Comparison of ENCODE assay signal across 4 cellular contexts in genomic region chr6:87006541-87006940, GRCh38.
DNase-seq lines count a peak whose midpoint lies in the region; ATAC-seq, FAIRE-seq and TF ChIP-seq lines count a peak whose summit lies in the region.
"Not testable (repeated sequence)": the region's sequence is repeated elsewhere in the genome, so short reads cannot be mapped to it uniquely, and the experiment has no call there.

No MANE protein-coding gene starts in this region.

- TF ChIP-seq RAD21 in K562 (CRISPR knock-in tag; conservative IDR thresholded peaks at IDR 0.05 in 1 of 2, IDR thresholded peaks at IDR 0.05 in 1 of 2) = not testable (repeated sequence)

- H3K27me3 ChIP-seq in K562 (ENCODE audit: control insufficient read depth in 2 of 2, insufficient read depth in 2 of 2, low read length in 2 of 2); neural progenitor cell: not testable (repeated sequence)

- not testable (repeated sequence) for H3K27me3 Mint-ChIP-seq in neural progenitor cell (ENCODE audit: insufficient read depth, low read depth); progenitor cell of endocrine pancreas

- in situ Hi-C loops in K562 (cut with MboI) = not testable (repeated sequence)

- POLR2A ChIA-PET in HEK293 (lab: Yijun Ruan, JAX); K562 (lab: Yijun Ruan, JAX): not testable (repeated sequence)

- not testable (repeated sequence) for TF ChIP-seq CTCF in HEK293 (tag by site-specific recombination; IDR thresholded peaks at IDR 0.05); K562 (IDR thresholded peaks at IDR 0.05 in 2 of 3, conservative IDR thresholded peaks at IDR 0.05 in 1 of 3; ENCODE audit: insufficient read depth in 2 of 3, low read depth in 1 of 3, low read length in 3 of 3); neural progenitor cell (IDR thresholded peaks at IDR 0.05); progenitor cell of endocrine pancreas (IDR thresholded peaks at IDR 0.05; ENCODE audit: unreplicated experiment)

- CTCF ChIA-PET in HEK293 (lab: Yijun Ruan, JAX) = interaction anchor here (0.6 to 0.7 kb wide), 2 partner anchors 109 to 1033 kb away, joined by 3 read pairs; no protein-coding TSS in a partner anchor
- CTCF ChIA-PET in K562 (lab: Yijun Ruan, JAX; ENCODE audit: low intra/inter-chr PET ratio) = not testable (repeated sequence)

- H3K4me2 ChIP-seq in K562 (ENCODE audit: insufficient read depth, low read length); neural progenitor cell: not testable (repeated sequence)

- not testable (repeated sequence) for BruUV-seq in K562 (replicated peaks; lab: Mats Ljungman, UMichigan)

- DNase-seq in K562 (ENCODE audit: extremely low read depth in 1 of 4, low spot score in 3 of 4); neural progenitor cell (ENCODE audit: low spot score); progenitor cell of endocrine pancreas (ENCODE audit: low spot score, unreplicated experiment): not testable (repeated sequence)

- H2AFZ ChIP-seq in K562 (ENCODE audit: low read depth, low read length); neural progenitor cell (replicated peaks): not testable (repeated sequence)

- H3K4me1 Mint-ChIP-seq in neural progenitor cell; progenitor cell of endocrine pancreas (ENCODE audit: low read depth): not testable (repeated sequence)

- not testable (repeated sequence) for TF ChIP-seq POLR2A in K562 (conservative IDR thresholded peaks at IDR 0.05)

- not testable (repeated sequence) for H3F3A ChIP-seq in neural progenitor cell (ENCODE audit: low read depth)

- 0% methylated on average over 2 of the region's 2 CpGs for WGBS in K562 (ENCODE audit: insufficient coverage, low coverage, missing lambda C conversion rate)

- H3K79me2 ChIP-seq in K562 (ENCODE audit: control insufficient read depth, insufficient read depth, low read length); neural progenitor cell (ENCODE audit: low read depth): not testable (repeated sequence)

- not testable (repeated sequence) for H3K4me3 ChIP-seq in HEK293 (ENCODE audit: low read depth, low read length); K562; neural progenitor cell

- peaks cover 25% of the 10 kb centered on the region for H3K9me3 Mint-ChIP-seq in neural progenitor cell
- H3K9me3 Mint-ChIP-seq in progenitor cell of endocrine pancreas (ENCODE audit: low read depth) = peaks cover 39% of the 10 kb centered on the region

- not testable (repeated sequence) for H3K27ac ChIP-seq in HEK293 (ENCODE audit: extremely low read depth, low read depth, low read length); K562 (ENCODE audit: extremely low read depth, low read depth, low read length); neural progenitor cell

- FAIRE-seq in K562 (lab: Jason Lieb, UNC) = not testable (repeated sequence)

- H3K36me3 ChIP-seq in HEK293 (ENCODE audit: control insufficient read depth in 2 of 2, insufficient read depth in 1 of 2, low read length in 2 of 2); K562 (ENCODE audit: control insufficient read depth, insufficient read depth, low read length); neural progenitor cell: not testable (repeated sequence)

- not testable (repeated sequence) for H3K4me1 ChIP-seq in HEK293 (ENCODE audit: control insufficient read depth, insufficient read depth, low read length); K562 (replicated peaks in 1 of 2; ENCODE audit: control insufficient read depth in 2 of 2, insufficient read depth in 2 of 2, low read length in 2 of 2); neural progenitor cell

- intact Hi-C loops in K562 (cut with micrococcal nuclease) = not testable (repeated sequence)

- H3K27ac Mint-ChIP-seq in neural progenitor cell = peak overlapping the region; percentile 34
- H3K27ac Mint-ChIP-seq in progenitor cell of endocrine pancreas = peak overlapping the region; percentile 10

- not testable (repeated sequence) for H4K20me1 ChIP-seq in K562 (replicated peaks; ENCODE audit: control insufficient read depth, insufficient read depth, low read length); neural progenitor cell (ENCODE audit: low read depth)

- TF ChIP-seq EP300 in K562 (IDR thresholded peaks at IDR 0.05; ENCODE audit: low read length) = not testable (repeated sequence)

- H3K36me3 Mint-ChIP-seq in neural progenitor cell; progenitor cell of endocrine pancreas (ENCODE audit: insufficient read depth): not testable (repeated sequence)

- H3K9me1 ChIP-seq in K562 (ENCODE audit: control insufficient read depth, insufficient read depth, low read length) = not testable (repeated sequence)

- ATAC-seq in K562 = not testable (repeated sequence)

- not testable (repeated sequence) for H3K9me3 ChIP-seq in HEK293 (ENCODE audit: control insufficient read depth, insufficient read depth, low read depth, low read length); K562 (replicated peaks; ENCODE audit: control insufficient read depth, insufficient read depth, low read depth, low read length); neural progenitor cell (ENCODE audit: low read depth)

- peak overlapping the region; percentile 64 for H3K4me3 Mint-ChIP-seq in neural progenitor cell
- H3K4me3 Mint-ChIP-seq in progenitor cell of endocrine pancreas (ENCODE audit: low read depth) = not testable (repeated sequence)

- not testable (repeated sequence) for H3K9ac ChIP-seq in K562 (ENCODE audit: insufficient read depth in 1 of 2, low read depth in 2 of 2, low read length in 2 of 2); neural progenitor cell

TF ChIP-seq in HEK293, 187 proteins besides CTCF, POLR2A, EP300 and RAD21:
- peak; percentile 90 for TF ChIP-seq ZNF146 (tag by site-specific recombination; IDR thresholded peaks at IDR 0.05)

TF ChIP-seq in K562, 482 proteins besides CTCF, POLR2A, EP300 and RAD21:
- TF ChIP-seq ZNF146 (CRISPR knock-in tag; IDR thresholded peaks at IDR 0.05; ENCODE audit: unreplicated experiment) = peak; percentile 47
